In the genomic region with DNA sequence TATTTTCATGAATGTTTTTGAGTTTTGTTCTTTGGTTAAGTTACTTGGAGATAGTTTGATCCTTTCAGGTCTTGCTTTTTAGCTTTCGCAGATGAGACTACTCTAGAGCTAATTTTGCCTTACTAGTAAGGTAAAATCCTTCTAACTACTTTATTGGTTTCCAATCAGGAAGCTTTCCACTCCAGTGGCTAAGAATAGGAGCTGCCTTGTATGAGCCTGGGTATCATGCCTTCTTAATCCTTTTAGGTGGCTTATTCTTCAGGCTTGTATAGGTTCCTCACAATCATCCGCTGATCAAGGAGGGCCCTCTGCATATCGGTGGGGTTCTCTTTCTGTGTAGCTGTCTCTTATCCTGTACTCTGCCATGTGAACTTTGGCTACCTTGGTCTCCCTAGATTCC, we compare ENCODE assay signal across 9 cellular contexts.
"Had no signal": no experiment of that assay in that cellular context is flagged by ENCODE, and none has a peak within 500 bp of the region (broad histone marks: within the 10 kb centered on the region; RNA-seq: fewer than 3 reads in every experiment).

No MANE protein-coding gene starts in this region.

- H3K9me3 ChIP-seq: HAP-1 had no signal

- DNase-seq: GM23248, GOT3, H7, HFFc6, IMR-90 had no signal

- H2AFZ ChIP-seq: GM23248 had no signal

- H3K4me3 Mint-ChIP-seq: HFFc6 had no signal

- H3K9me3 Mint-ChIP-seq: HFFc6 had no signal

- H3K36me3 ChIP-seq: HAP-1 had no signal

- ATAC-seq: HCT116, K562 had no signal

- FAIRE-seq: HTR-8/SVneo, K562 had no signal

- H3K27ac Mint-ChIP-seq: HFFc6 had no signal

- H3K4me3 ChIP-seq: GM23248, HAP-1, K562 had no signal

- H3K27ac ChIP-seq: GM23248 had no signal

- H3K9ac ChIP-seq: GM23248 had no signal
